Comparison of ENCODE assay signal across 1 cellular context in genomic region chr19:19485998-19486290, GRCh38.
TF ChIP-seq lines count a peak whose summit lies in the region.

No MANE protein-coding gene starts in this region.

TF ChIP-seq in WTC11, 78 proteins besides CTCF, POLR2A, EP300 and RAD21 (continued from another document):
- TF ChIP-seq NR2C2 (CRISPR knock-in tag; IDR thresholded peaks at IDR 0.05) (no peak), TEAD4 (CRISPR knock-in tag; IDR thresholded peaks at IDR 0.05) (no peak), MLX (CRISPR knock-in tag; IDR thresholded peaks at IDR 0.05) (no peak), STAT6 (CRISPR knock-in tag; conservative IDR thresholded peaks at IDR 0.05; ENCODE audit: low read depth) (no peak), SMAD4 (CRISPR knock-in tag; IDR thresholded peaks at IDR 0.05) (no peak), JAZF1 (CRISPR knock-in tag; IDR thresholded peaks at IDR 0.05) (no peak), ZBTB43 (CRISPR knock-in tag; IDR thresholded peaks at IDR 0.05) (no peak), ATF6 (CRISPR knock-in tag; IDR thresholded peaks at IDR 0.05) (no peak), ZBTB21 (CRISPR knock-in tag; IDR thresholded peaks at IDR 0.05; ENCODE audit: borderline replicate concordance) (no peak), TP53 (CRISPR knock-in tag; IDR thresholded peaks at IDR 0.05) (no peak)
